ENCODE assay signal across 8 cellular contexts in genomic region chr1:46413596-46413985, GRCh38. TPM values are rescaled to one million over a fixed set of nuclear protein-coding genes. Genes with fewer than 3 reads are reported as not detected.
DNase-seq lines count a peak whose midpoint lies in the region; ATAC-seq and TF ChIP-seq lines count a peak whose summit lies in the region.

No MANE protein-coding gene starts in this region.

- H4K20me1 ChIP-seq in mammary epithelial cell (ENCODE audit: insufficient read depth, low read length): no peaks in the 10 kb centered on the region

- H2AFZ ChIP-seq in mammary epithelial cell (ENCODE audit: low read depth, low read length): no peak overlapping the region

- H3K27me3 ChIP-seq in mammary epithelial cell (ENCODE audit: insufficient read depth, low read length) (no peaks in the 10 kb centered on the region), psoas muscle (ENCODE audit: insufficient read depth in 3 of 3, low read length in 2 of 3) (no peaks in the 10 kb centered on the region), transverse colon (no peaks in the 10 kb centered on the region)

- H3K79me2 ChIP-seq in mammary epithelial cell (ENCODE audit: insufficient read depth, low read length): no peaks in the 10 kb centered on the region

- H3K27ac ChIP-seq in mammary epithelial cell (ENCODE audit: insufficient read depth, low read depth, low read length): no peak overlapping the region
- H3K27ac ChIP-seq in psoas muscle: no peak overlapping the region
- no peak overlapping the region for H3K27ac ChIP-seq in transverse colon

- intact Hi-C loops in mammary epithelial cell (cut with micrococcal nuclease) (no loop called here), psoas muscle (cut with DNase I) (no loop called here), transverse colon (cut with DNase I; ENCODE audit: low total_unique reads) (no loop called here)

- peak; percentile 50 for TF ChIP-seq CTCF in NB4 (IDR thresholded peaks at IDR 0.05; ENCODE audit: low read depth, low read length)
- peak; percentile 21 to 29 for TF ChIP-seq CTCF in mammary epithelial cell (conservative IDR thresholded peaks at IDR 0.05 in 1 of 2, IDR thresholded peaks at IDR 0.05 in 1 of 2; ENCODE audit: extremely low read depth in 1 of 2, insufficient read depth in 1 of 2, low read depth in 1 of 2, low read length in 2 of 2)
- TF ChIP-seq CTCF in psoas muscle (IDR thresholded peaks at IDR 0.05): no peak
- peak in 1 of 5 experiments; percentile 10 for TF ChIP-seq CTCF in transverse colon (IDR thresholded peaks at IDR 0.05)

- CTCF ChIA-PET in mammary epithelial cell (lab: Charles Lee; ENCODE audit: low non-redundant PET): no interaction called here

- no peak for TF ChIP-seq EP300 in transverse colon (IDR thresholded peaks at IDR 0.05; ENCODE audit: low read depth)

- in situ Hi-C loops in mammary epithelial cell (cut with MboI; ENCODE audit: low sequenced_read_pairs in 2 of 2) (no loop called here), transverse colon (cut with MboI; ENCODE audit: low pct_ligation_motif_present in 1 of 4, low pct_unique_long_range_greater_than_20kb in 1 of 4, low sequenced_read_pairs in 3 of 4) (no loop called here)

- TF ChIP-seq POLR2A in NB4 (IDR thresholded peaks at IDR 0.05; ENCODE audit: extremely low read depth, insufficient read length): no peak
- TF ChIP-seq POLR2A in transverse colon (IDR thresholded peaks at IDR 0.05): no peak

- H3K9ac ChIP-seq in mammary epithelial cell (ENCODE audit: insufficient read depth, low read length): no peak overlapping the region

- H3K4me3 ChIP-seq in NB4 (ENCODE audit: low read depth, low read length) (no peak overlapping the region), mammary epithelial cell (replicated peaks in 1 of 3; ENCODE audit: insufficient read depth in 1 of 3, low read depth in 2 of 3, low read length in 3 of 3) (no peak overlapping the region), psoas muscle (no peak overlapping the region), transverse colon (no peak overlapping the region)

- dilution Hi-C loops in mammary epithelial cell (cut with HindIII; ENCODE audit: low sequenced_read_pairs): loop anchor here (10.0 kb wide), 1 partner anchor 111 kb away; no protein-coding TSS in a partner anchor

- ATAC-seq in psoas muscle (peak in 3 of 4 donors; percentile 25 to 42 (median 39)), HG02938 (IDR thresholded peaks at IDR 0.05; ENCODE audit: unreplicated experiment) (no peak)

- no peaks in the 10 kb centered on the region for H3K36me3 ChIP-seq in mammary epithelial cell (ENCODE audit: insufficient read depth, low read length)
- peaks cover 0 to 33% of the 10 kb centered on the region in 2 donors for H3K36me3 ChIP-seq in psoas muscle (ENCODE audit: insufficient read depth in 1 of 2, low read depth in 1 of 2)
- no peaks in the 10 kb centered on the region for H3K36me3 ChIP-seq in transverse colon

- BruUV-seq in mammary epithelial cell (replicated peaks; lab: Mats Ljungman, UMichigan): no TSS peak

- peak; percentile 30 for DNase-seq in stimulated activated CD4-positive, alpha-beta T cell treated with anti-CD3 and anti-CD28 coated beads, Interleukin-1b, Interleukin-23, amount 100 ng/mL, for 48 hours
- no peak for DNase-seq in stimulated activated CD4-positive, alpha-beta T cell treated with anti-CD3 and anti-CD28 coated beads, Interleukin-4, amount 100 ng/mL, for 1 hour
- peak; percentile 62 for DNase-seq in NB4 (ENCODE audit: low read depth)
- DNase-seq in mammary epithelial cell: no peak
- peak in 1 of 2 donors; percentile 41 for DNase-seq in psoas muscle
- no peak for DNase-seq in transverse colon
- no peak for DNase-seq in cerebellum (ENCODE audit: low spot score)

- no peak overlapping the region for H3K4me2 ChIP-seq in mammary epithelial cell (ENCODE audit: insufficient read depth, low read depth, low read length)

- H3K9me3 ChIP-seq in mammary epithelial cell (replicated peaks; ENCODE audit: insufficient read depth, low read length) (no peaks in the 10 kb centered on the region), psoas muscle (no peaks in the 10 kb centered on the region), transverse colon (no peaks in the 10 kb centered on the region)

- WGBS in mammary epithelial cell (ENCODE audit: low coverage, missing lambda C conversion rate): 96% methylated on average over 7 of the region's 7 CpGs
- 80 to 86% (median 84%) methylated on average over 7 of the region's 7 CpGs for whole genome bisulfite sequencing in psoas muscle, 3 donors
- whole genome bisulfite sequencing in transverse colon (ENCODE audit: low coverage in 1 of 2), 2 donors: 85% methylated on average over 7 of the region's 7 CpGs; no CpG with 5 or more reads in 1 of the 2 donors

- H3K4me1 ChIP-seq in mammary epithelial cell (ENCODE audit: insufficient read depth, low read length) (no peaks in the 10 kb centered on the region), psoas muscle (no peaks in the 10 kb centered on the region), transverse colon (no peaks in the 10 kb centered on the region)

RNA-seq across cellular contexts. Expression of gene FAAH, which starts 19.5 kb away (rescaled TPM):
- total RNA-seq in mammary epithelial cell: 10 to 100 TPM; 14.7 to 21.0 TPM
- polyA plus RNA-seq in mammary epithelial cell: 4.1 TPM
- polyA minus RNA-seq in mammary epithelial cell: 5.0 TPM
- total RNA-seq in psoas muscle: 10 to 100 TPM in 1 of 4 donors, 1 to 10 TPM in 3; 5.0 to 11.0 (median 7.6) TPM
- polyA plus RNA-seq in psoas muscle: 1 to 10 TPM; 1.6 to 5.7 (median 5.1) TPM
- total RNA-seq in transverse colon: 100 to 1,000 TPM in 2 of 4 donors, 10 to 100 TPM in 2; 90.8 to 349 (median 141) TPM
- total RNA-seq in cerebellum: 19.0 TPM

Comparison
In these comparisons a context has a peak if more than half of its experiments do, and no peak if none do; other contexts are left out.
1. DNase-seq: peak in stimulated activated CD4-positive, alpha-beta T cell treated with anti-CD3 and anti-CD28 coated beads, Interleukin-1b, Interleukin-23, amount 100 ng/mL, for 48 hours (single experiment) and NB4 (single experiment); none in stimulated activated CD4-positive, alpha-beta T cell treated with anti-CD3 and anti-CD28 coated beads, Interleukin-4, amount 100 ng/mL, for 1 hour (single experiment), mammary epithelial cell (single experiment), transverse colon (single experiment) and cerebellum (single experiment).